38 cellular contexts compared by ENCODE assay signal in genomic region chr13:96179309-96179708, GRCh38.
"Had no signal": no experiment of that assay in that cellular context is flagged by ENCODE, and none has a peak within 500 bp of the region (broad histone marks: within the 10 kb centered on the region; RNA-seq: fewer than 3 reads in every experiment).

No MANE protein-coding gene starts in this region.

- DNase-seq: activated effector memory CD4-positive, alpha-beta T cell treated with anti-CD3 and anti-CD28 coated beads, Interleukin-2, amount 50 U/mL, for 16 hours; activated effector memory CD4-positive, alpha-beta T cell treated with Interleukin-2 at 50 U/mL for 16 hours; activated gamma-delta T cell; activated gamma-delta T cell treated with Interleukin-2 at 50 U/mL for 16 hours; activated naive CD4-positive, alpha-beta T cell; activated naive CD4-positive, alpha-beta T cell treated with anti-CD3 and anti-CD28 coated beads for 36 hours; activated naive CD4-positive, alpha-beta T cell treated with anti-CD3 and anti-CD28 coated beads, Interleukin-2, amount 10 ng/mL, durations not matched to agents 7 days and 5 days; activated naive CD4-positive, alpha-beta T cell treated with anti-CD3 and anti-CD28 coated beads, Interleukin-2, amount 50 U/mL, for 16 hours; activated naive CD4-positive, alpha-beta T cell treated with Interleukin-2 at 50 U/mL for 16 hours; activated naive CD8-positive, alpha-beta T cell treated with anti-CD3 and anti-CD28 coated beads for 36 hours; activated naive CD8-positive, alpha-beta T cell treated with anti-CD3 and anti-CD28 coated beads, Interleukin-2, amount 10 ng/mL, durations not matched to agents 7 days and 5 days; activated naive CD8-positive, alpha-beta T cell treated with anti-CD3 and anti-CD28 coated beads, Interleukin-2, amount 50 U/mL, for 24 hours; activated T-cell treated with anti-CD3 and anti-CD28 coated beads, Interleukin-2, amount 50 U/mL, for 1 hour; activated T-cell treated with anti-CD3 and anti-CD28 coated beads, Interleukin-2, amount 50 U/mL, for 24 hours; activated T-cell treated with anti-CD3 and anti-CD28 coated beads, Interleukin-2, amount 50 U/mL, for 4 hours; activated T-cell treated with anti-CD3 and anti-CD28 coated beads, Interleukin-2, amount 50 U/mL, for 48 hours; activated T-cell treated with anti-CD3 and anti-CD28 coated beads, Interleukin-2, amount 50 U/mL, for 72 hours; adrenal gland; amniotic stem cell; amygdala; anterior cingulate cortex; aorta; body of pancreas; brain microvascular endothelial cell; caudate nucleus; central memory CD4-positive, alpha-beta T cell; cerebellar nuclear complex had no signal

- H3K27ac Mint-ChIP-seq: activated naive CD4-positive, alpha-beta T cell treated with anti-CD3 and anti-CD28 coated beads for 36 hours; activated naive CD4-positive, alpha-beta T cell treated with anti-CD3 and anti-CD28 coated beads, Interleukin-2, amount 10 ng/mL, durations not matched to agents 7 days and 5 days; activated naive CD4-positive, alpha-beta T cell treated with anti-CD3 and anti-CD28 coated beads, Interleukin-2, amount 50 U/mL, for 24 hours; activated naive CD4-positive, alpha-beta T cell treated with anti-CD3 and anti-CD28 coated beads, Interleukin-2, amount 50 U/mL, for 72 hours; activated naive CD8-positive, alpha-beta T cell; activated naive CD8-positive, alpha-beta T cell treated with anti-CD3 and anti-CD28 coated beads for 36 hours; activated naive CD8-positive, alpha-beta T cell treated with anti-CD3 and anti-CD28 coated beads, Interleukin-2, amount 10 ng/mL, durations not matched to agents 7 days and 5 days; activated naive CD8-positive, alpha-beta T cell treated with anti-CD3 and anti-CD28 coated beads, Interleukin-2, amount 50 U/mL, for 24 hours; activated T-cell treated with anti-CD3 and anti-CD28 coated beads, Interleukin-2, amount 50 U/mL, for 24 hours; activated T-cell treated with anti-CD3 and anti-CD28 coated beads, Interleukin-2, amount 50 U/mL, for 72 hours; activated T-helper 1 cell treated with anti-CD3 and anti-CD28 coated beads, Interleukin-12 subunit alpha, Interleukin-12 subunit beta, Interleukin-2, Interleukin-4 antibody, amounts not matched to agents 30 ng/mL and 10 ng/mL and 1 ng/mL, durations not matched to agents 14 hours and 24 hours and 36 hours; activated T-helper 17 cell treated with anti-CD3 and anti-CD28 coated beads, Interleukin-2, amount 50 U/mL, for 72 hours; activated T-helper 2 cell treated with anti-CD3 and anti-CD28 coated beads, Interferon-gamma antibody, Interleukin-2, Interleukin-4, amounts not matched to agents 10 μg/mL and 5 μg/mL and 100 μg/mL, durations not matched to agents 14 hours and 24 hours and 36 hours; brain had no signal

- H3K36me3 ChIP-seq: adrenal gland, ascending aorta, brain microvascular endothelial cell, breast epithelium, cardiac muscle cell had no signal

- H3K4me1 Mint-ChIP-seq: activated naive CD4-positive, alpha-beta T cell treated with anti-CD3 and anti-CD28 coated beads, Interleukin-2, amount 10 ng/mL, durations not matched to agents 7 days and 5 days; activated naive CD4-positive, alpha-beta T cell treated with anti-CD3 and anti-CD28 coated beads, Interleukin-2, amount 50 U/mL, for 24 hours; activated naive CD8-positive, alpha-beta T cell treated with anti-CD3 and anti-CD28 coated beads for 36 hours; activated naive CD8-positive, alpha-beta T cell treated with anti-CD3 and anti-CD28 coated beads, Interleukin-2, amount 10 ng/mL, durations not matched to agents 7 days and 5 days; activated naive CD8-positive, alpha-beta T cell treated with anti-CD3 and anti-CD28 coated beads, Interleukin-2, amount 50 U/mL, for 24 hours; activated T-helper 17 cell treated with anti-CD3 and anti-CD28 coated beads, Interleukin-2, amount 50 U/mL, for 72 hours; brain; central memory CD8-positive, alpha-beta T cell had no signal

- H3K27me3 ChIP-seq: adrenal gland, ascending aorta, body of pancreas, brain microvascular endothelial cell, breast epithelium, cardiac muscle cell had no signal

- H3K9me3 Mint-ChIP-seq: activated T-helper 1 cell treated with anti-CD3 and anti-CD28 coated beads, Interleukin-12 subunit alpha, Interleukin-12 subunit beta, Interleukin-2, Interleukin-4 antibody, amounts not matched to agents 30 ng/mL and 10 ng/mL and 1 ng/mL, durations not matched to agents 14 hours and 24 hours and 36 hours; brain had no signal

- H3K4me3 Mint-ChIP-seq: activated naive CD4-positive, alpha-beta T cell treated with anti-CD3 and anti-CD28 coated beads for 36 hours; activated naive CD4-positive, alpha-beta T cell treated with anti-CD3 and anti-CD28 coated beads, Interleukin-2, amount 10 ng/mL, durations not matched to agents 7 days and 5 days; activated naive CD4-positive, alpha-beta T cell treated with anti-CD3 and anti-CD28 coated beads, Interleukin-2, amount 50 U/mL, for 24 hours; activated naive CD8-positive, alpha-beta T cell; activated naive CD8-positive, alpha-beta T cell treated with anti-CD3 and anti-CD28 coated beads for 36 hours; activated naive CD8-positive, alpha-beta T cell treated with anti-CD3 and anti-CD28 coated beads, Interleukin-2, amount 10 ng/mL, durations not matched to agents 7 days and 5 days; activated naive CD8-positive, alpha-beta T cell treated with anti-CD3 and anti-CD28 coated beads, Interleukin-2, amount 50 U/mL, for 24 hours; activated T-cell treated with anti-CD3 and anti-CD28 coated beads, Interleukin-2, amount 50 U/mL, for 24 hours; activated T-cell treated with anti-CD3 and anti-CD28 coated beads, Interleukin-2, amount 50 U/mL, for 4 hours; activated T-cell treated with anti-CD3 and anti-CD28 coated beads, Interleukin-2, amount 50 U/mL, for 72 hours; activated T-helper 1 cell treated with anti-CD3 and anti-CD28 coated beads, Interleukin-12 subunit alpha, Interleukin-12 subunit beta, Interleukin-2, Interleukin-4 antibody, amounts not matched to agents 30 ng/mL and 10 ng/mL and 1 ng/mL, durations not matched to agents 14 hours and 24 hours and 36 hours; activated T-helper 17 cell treated with anti-CD3 and anti-CD28 coated beads, Interleukin-2, amount 50 U/mL, for 72 hours; brain; central memory CD8-positive, alpha-beta T cell had no signal

- H3K27ac ChIP-seq: adrenal gland, ascending aorta, body of pancreas, brain microvascular endothelial cell, breast epithelium, cardiac muscle cell had no signal

- H3K36me3 Mint-ChIP-seq: activated naive CD4-positive, alpha-beta T cell treated with anti-CD3 and anti-CD28 coated beads, Interleukin-2, amount 10 ng/mL, durations not matched to agents 7 days and 5 days; activated naive CD4-positive, alpha-beta T cell treated with anti-CD3 and anti-CD28 coated beads, Interleukin-2, amount 50 U/mL, for 24 hours; activated naive CD8-positive, alpha-beta T cell; activated naive CD8-positive, alpha-beta T cell treated with anti-CD3 and anti-CD28 coated beads for 36 hours; activated naive CD8-positive, alpha-beta T cell treated with anti-CD3 and anti-CD28 coated beads, Interleukin-2, amount 10 ng/mL, durations not matched to agents 7 days and 5 days; brain had no signal

- H3K9me3 ChIP-seq: adrenal gland, ascending aorta, body of pancreas, breast epithelium had no signal

- H3K4me3 ChIP-seq: adrenal gland, ascending aorta, body of pancreas, breast epithelium, cardiac muscle cell had no signal

- H3K27me3 Mint-ChIP-seq: activated naive CD4-positive, alpha-beta T cell treated with anti-CD3 and anti-CD28 coated beads, Interleukin-2, amount 10 ng/mL, durations not matched to agents 7 days and 5 days; activated naive CD4-positive, alpha-beta T cell treated with anti-CD3 and anti-CD28 coated beads, Interleukin-2, amount 50 U/mL, for 24 hours; activated naive CD8-positive, alpha-beta T cell; activated naive CD8-positive, alpha-beta T cell treated with anti-CD3 and anti-CD28 coated beads for 36 hours; activated naive CD8-positive, alpha-beta T cell treated with anti-CD3 and anti-CD28 coated beads, Interleukin-2, amount 10 ng/mL, durations not matched to agents 7 days and 5 days; activated naive CD8-positive, alpha-beta T cell treated with anti-CD3 and anti-CD28 coated beads, Interleukin-2, amount 50 U/mL, for 24 hours; activated T-cell treated with anti-CD3 and anti-CD28 coated beads, Interleukin-2, amount 50 U/mL, for 24 hours; activated T-helper 17 cell treated with anti-CD3 and anti-CD28 coated beads, Interleukin-2, amount 50 U/mL, for 72 hours; central memory CD8-positive, alpha-beta T cell had no signal

- H3K4me1 ChIP-seq: ascending aorta, body of pancreas, breast epithelium had no signal
